ENCODE assay signal across 8 cellular contexts in genomic region chrX:103356897-103357296, GRCh38. TPM values are rescaled to one million over a fixed set of nuclear protein-coding genes. Genes with fewer than 3 reads are reported as not detected.
A peak's percentile ranks its signal among the peaks of the same experiment; 100 is the strongest.
DNase-seq lines count a peak whose midpoint lies in the region; ATAC-seq, FAIRE-seq and TF ChIP-seq lines count a peak whose summit lies in the region.

No MANE protein-coding gene starts in this region.

- H3K27ac ChIP-seq in Panc1 (ENCODE audit: low read length): peak overlapping the region; percentile 86

- H3K27me3 ChIP-seq in Panc1 (ENCODE audit: control insufficient read depth, insufficient read depth, low read length): no peaks in the 10 kb centered on the region

- H3K9me3 ChIP-seq in Panc1 (ENCODE audit: control insufficient read depth, insufficient read depth, low read depth, low read length): no peaks in the 10 kb centered on the region

- no peaks in the 10 kb centered on the region for H3K36me3 Mint-ChIP-seq in naive thymus-derived CD8-positive, alpha-beta T cell

- in situ Hi-C loops in Panc1 (cut with HindIII; ENCODE audit: low pct_unique_long_range_greater_than_20kb, low sequenced_read_pairs): no loop called here

- no peak for DNase-seq in Panc1 (ENCODE audit: low read depth, low spot score)
- no peak for DNase-seq in epithelial cell of esophagus (ENCODE audit: low read depth)
- DNase-seq in naive thymus-derived CD8-positive, alpha-beta T cell: no peak
- DNase-seq in GM19240 (ENCODE audit: insufficient read length, low spot score): no peak
- no peak for DNase-seq in GM19239 (ENCODE audit: insufficient read length, low spot score)
- DNase-seq in GM12892 (ENCODE audit: insufficient read length): no peak
- DNase-seq in GDM1 (lab: John Stamatoyannopoulos, UW): no peak

- no peaks in the 10 kb centered on the region for H3K9me3 Mint-ChIP-seq in naive thymus-derived CD8-positive, alpha-beta T cell

- H3K4me3 ChIP-seq in Panc1 (ENCODE audit: low read depth in 2 of 2, low read length in 2 of 2) (peak overlapping the region; percentile 74 to 78), epithelial cell of esophagus (ENCODE audit: low read length) (peak overlapping the region; percentile 86)

- CTCF ChIA-PET in Panc1 (lab: Charles Lee): interaction anchor here (0.6 to 1.6 kb wide), 3 partner anchors 15 to 132 kb away, joined by 3 to 6 read pairs (median 4); no protein-coding TSS in a partner anchor

- no peak for TF ChIP-seq CTCF in Panc1 (IDR thresholded peaks at IDR 0.05)
- TF ChIP-seq CTCF in epithelial cell of esophagus (IDR thresholded peaks at IDR 0.05; ENCODE audit: insufficient read depth, low read depth, low read length, missing control alignments): no peak

- intact Hi-C loops in Panc1 (cut with micrococcal nuclease; ENCODE audit: unreplicated experiment): no loop called here

- H3K4me3 Mint-ChIP-seq in naive thymus-derived CD8-positive, alpha-beta T cell: peak overlapping the region; percentile 83 to 93 (median 90)

- H3K4me1 Mint-ChIP-seq in naive thymus-derived CD8-positive, alpha-beta T cell: peaks cover 6 to 18% (median 8%) of the 10 kb centered on the region in 4 donors

- POLR2A ChIA-PET in Panc1 (lab: Charles Lee): interaction anchor here (0.5 to 0.7 kb wide), 3 partner anchors 18 to 104 kb away, joined by 3 to 10 read pairs (median 6); no protein-coding TSS in a partner anchor
- POLR2A ChIA-PET in naive thymus-derived CD8-positive, alpha-beta T cell (lab: Charles Lee): interaction anchor here (0.6 kb wide), 1 partner anchor 10 kb away, joined by 4 read pairs; no protein-coding TSS in a partner anchor

- BruUV-seq in Panc1 (replicated peaks; lab: Mats Ljungman, UMichigan): no TSS peak

- peaks cover 2% of the 10 kb centered on the region for H3K36me3 ChIP-seq in Panc1 (ENCODE audit: control insufficient read depth, insufficient read depth, low read length)

- no peak for TF ChIP-seq POLR2A in GM12892 (IDR thresholded peaks at IDR 0.05; ENCODE audit: low read depth, low read length)

- peaks cover 2% of the 10 kb centered on the region; the same call in 1 of the 2 replicates for H3K4me1 ChIP-seq in Panc1 (ENCODE audit: control insufficient read depth, insufficient read depth, low read length)

- FAIRE-seq in GM19239 (lab: Jason Lieb, UNC) (no peak), GM12892 (lab: Jason Lieb, UNC) (no peak)

- peak; percentile 33 for ATAC-seq in GM18868 (IDR thresholded peaks at IDR 0.05; ENCODE audit: unreplicated experiment)
- peak; percentile 75 for ATAC-seq in Panc1
- peak; percentile 14 to 50 for ATAC-seq in naive thymus-derived CD8-positive, alpha-beta T cell

- H3K27me3 Mint-ChIP-seq in naive thymus-derived CD8-positive, alpha-beta T cell: peaks cover 0 to 4% (median 0%) of the 10 kb centered on the region in 5 donors

- peak overlapping the region in 8 of 10 donors; percentile 27 to 94 (median 80) for H3K27ac Mint-ChIP-seq in naive thymus-derived CD8-positive, alpha-beta T cell

RNA-seq across cellular contexts. Expression of gene TCEAL9, which starts 0.6 kb away (rescaled TPM):
- 42.6 TPM for total RNA-seq in Panc1 (2021; ENCODE audit: unreplicated experiment)
- polyA plus RNA-seq in Panc1 (2012; ENCODE audit: insufficient read length): 40.2 TPM
- 1 to 10 TPM; 1.3 to 2.0 TPM for total RNA-seq in naive thymus-derived CD8-positive, alpha-beta T cell
- 1 to 10 TPM; 3.3 to 5.2 (median 3.5) TPM for polyA plus RNA-seq in naive thymus-derived CD8-positive, alpha-beta T cell
- 21.2 TPM for polyA plus RNA-seq in GM12892 (2012; ENCODE audit: missing spikeins)

RNA-seq across cellular contexts. Expression of gene BEX3, which starts 19.4 kb away (rescaled TPM):
- total RNA-seq in Panc1 (2021; ENCODE audit: unreplicated experiment): 59.3 TPM
- polyA plus RNA-seq in Panc1 (2012; ENCODE audit: insufficient read length): 118 TPM
- total RNA-seq in naive thymus-derived CD8-positive, alpha-beta T cell: 10 to 100 TPM; 33.8 to 34.3 TPM
- polyA plus RNA-seq in naive thymus-derived CD8-positive, alpha-beta T cell: 100 to 1,000 TPM in 2 of 3 donors, 10 to 100 TPM in 1; 92.6 to 136 (median 134) TPM
- polyA plus RNA-seq in GM12892 (2012; ENCODE audit: missing spikeins): 1.5 TPM

RNA-seq across cellular contexts. Expression of gene TCEAL7, which starts 26.9 kb away (rescaled TPM):
- not detected for total RNA-seq in Panc1 (2021; ENCODE audit: unreplicated experiment)
- polyA plus RNA-seq in Panc1 (2012; ENCODE audit: insufficient read length): not detected
- not detected for total RNA-seq in naive thymus-derived CD8-positive, alpha-beta T cell
- polyA plus RNA-seq in naive thymus-derived CD8-positive, alpha-beta T cell: not detected
- not detected for polyA plus RNA-seq in GM12892 (2012; ENCODE audit: missing spikeins)

RNA-seq across cellular contexts. Expression of gene BEX2, which starts 46.1 kb away (rescaled TPM):
- 9.1 TPM for total RNA-seq in Panc1 (2021; ENCODE audit: unreplicated experiment)
- 8.6 TPM for polyA plus RNA-seq in Panc1 (2012; ENCODE audit: insufficient read length)
- total RNA-seq in naive thymus-derived CD8-positive, alpha-beta T cell: 10 to 100 TPM; 30.3 to 33.8 TPM
- 10 to 100 TPM; 87.5 to 98.5 (median 92.1) TPM for polyA plus RNA-seq in naive thymus-derived CD8-positive, alpha-beta T cell
- polyA plus RNA-seq in GM12892 (2012; ENCODE audit: missing spikeins): 4.7 TPM

Comparison
In these comparisons a context has a peak if more than half of its experiments do, and no peak if none do; other contexts are left out.
1. RNA of gene TCEAL9, which starts 0.6 kb away (total RNA-seq): 42.6 TPM in Panc1 (single experiment); 1.3 to 2.0 TPM in naive thymus-derived CD8-positive, alpha-beta T cell; every median in the first group is over 10 times any median in the second.
2. Peak in every context shown above with its lines, with median percentiles within 50 percentile points of each other: ATAC-seq.